ENCODE assay signal across 20 cellular contexts in the genomic region with DNA sequence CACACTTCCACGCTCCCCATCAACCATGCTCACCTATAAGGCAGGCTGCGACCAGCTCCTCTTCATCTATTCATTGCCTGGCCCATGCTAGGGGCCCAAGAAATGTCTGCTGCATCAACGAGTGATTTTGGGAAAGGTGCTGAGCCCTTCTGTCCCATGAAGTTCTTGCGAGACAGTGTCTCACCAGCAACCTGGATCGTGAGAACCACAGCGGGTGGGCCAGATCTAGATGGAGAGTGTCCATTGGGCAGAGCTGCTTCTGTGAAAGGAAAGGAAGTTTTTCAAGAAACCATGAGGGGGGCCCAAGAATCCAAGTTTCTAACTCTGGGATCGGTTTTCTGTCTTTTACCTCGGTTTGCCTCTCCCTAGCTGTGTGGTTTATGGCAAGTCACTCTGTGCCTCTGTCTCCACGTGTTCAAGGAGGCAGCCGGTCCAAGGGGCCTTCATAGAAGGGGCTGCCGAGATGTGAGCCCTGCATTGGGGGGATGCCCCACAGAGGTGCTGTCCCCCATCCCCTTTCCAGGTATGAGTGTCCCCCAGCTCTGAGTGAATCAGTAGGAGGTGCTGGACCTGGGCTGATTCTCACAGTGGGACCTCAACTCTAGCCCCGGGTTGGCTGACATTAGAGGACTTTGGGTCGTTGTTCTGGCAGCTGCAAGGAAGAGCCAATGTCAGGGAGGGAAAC. TPM values are rescaled to one million over a fixed set of nuclear protein-coding genes. Genes with fewer than 3 reads are reported as not detected.
A peak's percentile ranks its signal among the peaks of the same experiment; 100 is the strongest.
DNase-seq lines count a peak whose midpoint lies in the region; ATAC-seq and TF ChIP-seq lines count a peak whose summit lies in the region.
"Had no signal": no experiment of that assay in that cellular context is flagged by ENCODE, and none has a peak within 500 bp of the region (broad histone marks: within the 10 kb centered on the region; RNA-seq: fewer than 3 reads in every experiment).

No MANE protein-coding gene starts in this region.

- peaks cover 15% of the 10 kb centered on the region for H3K4me1 ChIP-seq in neural progenitor cell
- H3K4me1 ChIP-seq: BE2C had no signal

- peaks cover 9% of the 10 kb centered on the region in 2 donors for H3K27me3 Mint-ChIP-seq in natural killer cell treated with Interleukin-12 subunit alpha and Interleukin-12 subunit beta and Interleukin-15 and Interleukin-18, amount 100 ng/mL, for 72 hours
- peaks cover 5 to 10% of the 10 kb centered on the region in 2 donors for H3K27me3 Mint-ChIP-seq in natural killer cell (ENCODE audit: low read depth in 2 of 2)
- H3K27me3 Mint-ChIP-seq in neural progenitor cell (ENCODE audit: insufficient read depth, low read depth): peaks cover 21% of the 10 kb centered on the region
- H3K27me3 Mint-ChIP-seq in type B pancreatic cell: no peaks in the 10 kb centered on the region

- H3K79me2 ChIP-seq in neural progenitor cell (ENCODE audit: low read depth): no peaks in the 10 kb centered on the region

- no peaks in the 10 kb centered on the region for H3K9me3 Mint-ChIP-seq in natural killer cell treated with Interleukin-12 subunit alpha and Interleukin-12 subunit beta and Interleukin-15 and Interleukin-18, amount 100 ng/mL, for 72 hours
- H3K9me3 Mint-ChIP-seq in natural killer cell (no peaks in the 10 kb centered on the region), neural progenitor cell (no peaks in the 10 kb centered on the region), type B pancreatic cell (no peaks in the 10 kb centered on the region)
- H3K9me3 Mint-ChIP-seq: CD4-positive, alpha-beta memory T cell had no signal

- peak; percentile 8 for DNase-seq in activated CD4-positive, CD25-positive, alpha-beta regulatory T cell treated with anti-CD3 and anti-CD28 coated beads, Interleukin-2, amount 50 U/mL, for 72 hours
- peak; percentile 15 for DNase-seq in natural killer cell treated with Interleukin-12 subunit alpha and Interleukin-12 subunit beta and Interleukin-15 and Interleukin-18, amount 100 ng/mL, for 72 hours (ENCODE audit: low spot score)
- DNase-seq in natural killer cell (no peak), neural progenitor cell (ENCODE audit: low spot score) (no peak), type B pancreatic cell (ENCODE audit: extremely low spot score, unreplicated experiment) (peak; percentile 56), cerebellar cortex (ENCODE audit: low spot score) (no peak), germinal center (ENCODE audit: low spot score) (no peak)
- DNase-seq: BE2C; Calu3; CD4-positive, alpha-beta memory T cell; DMS53; NCI-H1048; NCI-H1436 treated with DMSO at 0.1 percent for 48 hours; NCI-H2029 treated with DMSO at 0.1 percent for 48 hours; NCI-H2171 treated with DMSO at 0.1 percent for 48 hours; NCI-H446 treated with DMSO at 0.1 percent for 48 hours; NK-92 treated with Interleukin-12 subunit alpha and Interleukin-12 subunit beta, amount 100 ng/mL, for 24 hours; OCI-M1 had no signal

- H3F3A ChIP-seq in neural progenitor cell (ENCODE audit: low read depth): peaks cover 5% of the 10 kb centered on the region

- no peaks in the 10 kb centered on the region for H4K20me1 ChIP-seq in neural progenitor cell (ENCODE audit: low read depth)

- no peak overlapping the region for H2AFZ ChIP-seq in neural progenitor cell (replicated peaks)

- H3K36me3 ChIP-seq in neural progenitor cell: no peaks in the 10 kb centered on the region
- H3K36me3 ChIP-seq: BE2C had no signal

- H3K27me3 ChIP-seq in neural progenitor cell: no peaks in the 10 kb centered on the region
- H3K27me3 ChIP-seq: BE2C had no signal

- TF ChIP-seq CTCF in natural killer cell (IDR thresholded peaks at IDR 0.05): no peak
- no peak for TF ChIP-seq CTCF in neural progenitor cell (IDR thresholded peaks at IDR 0.05)
- TF ChIP-seq CTCF in type B pancreatic cell (conservative IDR thresholded peaks at IDR 0.05): no peak

- ATAC-seq in activated CD4-positive, CD25-positive, alpha-beta regulatory T cell treated with anti-CD3 and anti-CD28 coated beads, Interleukin-2, amount 50 U/mL, for 24 hours: no peak
- no peak for ATAC-seq in natural killer cell treated with Interleukin-12 subunit alpha and Interleukin-12 subunit beta and Interleukin-15 and Interleukin-18, amount 100 ng/mL, for 72 hours
- no peak for ATAC-seq in natural killer cell

- H3K9ac ChIP-seq in neural progenitor cell: no peak overlapping the region

- no peak overlapping the region for H3K4me3 Mint-ChIP-seq in natural killer cell treated with Interleukin-12 subunit alpha and Interleukin-12 subunit beta and Interleukin-15 and Interleukin-18, amount 100 ng/mL, for 72 hours
- H3K4me3 Mint-ChIP-seq in natural killer cell (no peak overlapping the region), neural progenitor cell (peak overlapping the region; percentile 0), type B pancreatic cell (no peak overlapping the region)
- H3K4me3 Mint-ChIP-seq: CD4-positive, alpha-beta memory T cell had no signal

- H3K4me1 Mint-ChIP-seq in natural killer cell treated with Interleukin-12 subunit alpha and Interleukin-12 subunit beta and Interleukin-15 and Interleukin-18, amount 100 ng/mL, for 72 hours (ENCODE audit: low read depth in 2 of 2): peaks cover 4 to 7% of the 10 kb centered on the region in 2 donors
- H3K4me1 Mint-ChIP-seq in natural killer cell (peaks cover 5 to 12% of the 10 kb centered on the region in 2 donors), neural progenitor cell (peaks cover 48% of the 10 kb centered on the region), type B pancreatic cell (ENCODE audit: unreplicated experiment) (peaks cover 15% of the 10 kb centered on the region)

- intact Hi-C loops in natural killer cell (cut with micrococcal nuclease): no loop called here

- H3K27ac Mint-ChIP-seq in natural killer cell treated with Interleukin-12 subunit alpha and Interleukin-12 subunit beta and Interleukin-15 and Interleukin-18, amount 100 ng/mL, for 72 hours: no peak overlapping the region
- H3K27ac Mint-ChIP-seq in natural killer cell: no peak overlapping the region
- H3K27ac Mint-ChIP-seq in neural progenitor cell: peak overlapping the region; percentile 46
- H3K27ac Mint-ChIP-seq in type B pancreatic cell: no peak overlapping the region
- H3K27ac Mint-ChIP-seq: CD4-positive, alpha-beta memory T cell had no signal

- no peaks in the 10 kb centered on the region for H3K9me3 ChIP-seq in neural progenitor cell (ENCODE audit: low read depth)
- H3K9me3 ChIP-seq: BE2C had no signal

- no peaks in the 10 kb centered on the region for H3K36me3 Mint-ChIP-seq in natural killer cell treated with Interleukin-12 subunit alpha and Interleukin-12 subunit beta and Interleukin-15 and Interleukin-18, amount 100 ng/mL, for 72 hours
- no peaks in the 10 kb centered on the region for H3K36me3 Mint-ChIP-seq in natural killer cell
- no peaks in the 10 kb centered on the region for H3K36me3 Mint-ChIP-seq in neural progenitor cell
- no peaks in the 10 kb centered on the region for H3K36me3 Mint-ChIP-seq in type B pancreatic cell

- H3K4me3 ChIP-seq in neural progenitor cell: no peak overlapping the region

- no peak overlapping the region for H3K4me2 ChIP-seq in neural progenitor cell

- H3K27ac ChIP-seq in neural progenitor cell: no peak overlapping the region
- H3K27ac ChIP-seq: 22Rv1 had no signal

RNA-seq across cellular contexts. Expression of gene PADI1, which starts 8.3 kb away (rescaled TPM):
- total RNA-seq in natural killer cell treated with Interleukin-12 subunit alpha and Interleukin-12 subunit beta and Interleukin-15 and Interleukin-18, amount 100 ng/mL, for 72 hours: not detected
- total RNA-seq in natural killer cell (not detected), neural progenitor cell (ENCODE audit: low replicate concordance) (0.09 and 0.25 TPM in 2 replicates), type B pancreatic cell (ENCODE audit: low replicate concordance) (21.2 and 35.5 TPM in 2 replicates)
- total RNA-seq: CD4-positive, alpha-beta memory T cell had no signal

RNA-seq across cellular contexts. Expression of gene PADI3, which starts 52.3 kb away (rescaled TPM):
- not detected for total RNA-seq in natural killer cell treated with Interleukin-12 subunit alpha and Interleukin-12 subunit beta and Interleukin-15 and Interleukin-18, amount 100 ng/mL, for 72 hours
- total RNA-seq in natural killer cell: not detected
- 1.0 and 2.0 TPM in 2 replicates for total RNA-seq in neural progenitor cell (ENCODE audit: low replicate concordance)
- not detected in 2 replicates for total RNA-seq in type B pancreatic cell (ENCODE audit: low replicate concordance)
- total RNA-seq: CD4-positive, alpha-beta memory T cell had no signal

Comparison
In these comparisons a context has a peak if more than half of its experiments do, and no peak if none do; other contexts are left out.
1. DNase-seq: peak in activated CD4-positive, CD25-positive, alpha-beta regulatory T cell treated with anti-CD3 and anti-CD28 coated beads, Interleukin-2, amount 50 U/mL, for 72 hours (single experiment), natural killer cell treated with Interleukin-12 subunit alpha and Interleukin-12 subunit beta and Interleukin-15 and Interleukin-18, amount 100 ng/mL, for 72 hours (single experiment) and type B pancreatic cell (single experiment); none in natural killer cell (single experiment), neural progenitor cell (single experiment), cerebellar cortex (single experiment) and germinal center (single experiment).
2. RNA of gene PADI1, which starts 8.3 kb away (total RNA-seq): 21.2 to 35.5 TPM in type B pancreatic cell; 0.09 to 0.25 TPM in neural progenitor cell, not detected in natural killer cell treated with Interleukin-12 subunit alpha and Interleukin-12 subunit beta and Interleukin-15 and Interleukin-18, amount 100 ng/mL, for 72 hours and not detected in natural killer cell; every median in the first group is over 10 times any median in the second.